Comparison of ENCODE assay signal across 9 cellular contexts in the genomic region with DNA sequence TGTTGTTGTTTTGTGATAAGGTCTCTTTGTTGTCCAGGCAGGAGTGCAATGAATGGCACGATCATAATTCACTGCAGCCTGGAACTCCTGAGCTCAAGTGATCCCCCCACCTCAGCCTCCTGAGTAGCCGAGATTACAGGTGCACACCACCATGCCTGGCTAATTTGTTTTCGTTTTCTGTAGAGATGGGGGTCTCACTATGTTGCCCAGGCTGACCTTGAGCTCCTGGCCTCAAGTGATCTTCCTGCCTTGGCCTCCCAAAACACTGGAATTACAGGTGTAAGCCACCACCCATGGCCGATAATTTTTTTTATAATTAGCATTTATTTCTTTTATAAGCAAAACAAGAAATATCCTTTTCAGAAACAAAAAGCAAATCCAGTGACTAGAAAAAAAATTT. TPM values are rescaled to one million over a fixed set of nuclear protein-coding genes. Genes with fewer than 3 reads are reported as not detected.
DNase-seq lines count a peak whose midpoint lies in the region; ATAC-seq and TF ChIP-seq lines count a peak whose summit lies in the region.
"Had no signal": no experiment of that assay in that cellular context is flagged by ENCODE, and none has a peak within 500 bp of the region (broad histone marks: within the 10 kb centered on the region; RNA-seq: fewer than 3 reads in every experiment).

No MANE protein-coding gene starts in this region.

- no peaks in the 10 kb centered on the region for H3K36me3 ChIP-seq in CD4-positive, CD25-positive, alpha-beta regulatory T cell (ENCODE audit: control insufficient read depth, insufficient read depth, low read length)
- H3K36me3 ChIP-seq: thyroid gland had no signal

- peak overlapping the region; percentile 91 for H3K4me3 ChIP-seq in CD4-positive, CD25-positive, alpha-beta regulatory T cell (ENCODE audit: low read depth, low read length)

- no peak for TF ChIP-seq CTCF in natural killer cell (IDR thresholded peaks at IDR 0.05)

- peaks cover 8 to 65% (median 25%) of the 10 kb centered on the region in 4 donors for H3K4me1 Mint-ChIP-seq in CD4-positive, CD25-positive, alpha-beta regulatory T cell
- H3K4me1 Mint-ChIP-seq in IgD-negative memory B cell (peaks cover 15 to 32% (median 30%) of the 10 kb centered on the region in 3 donors), natural killer cell (peaks cover 60 to 69% of the 10 kb centered on the region in 2 donors)
- peaks cover 36% of the 10 kb centered on the region for H3K4me1 Mint-ChIP-seq in activated naive CD8-positive, alpha-beta T cell treated with anti-CD3 and anti-CD28 coated beads, Interleukin-2, amount 10 ng/mL, durations not matched to agents 7 days and 5 days

- peaks cover 56% of the 10 kb centered on the region for H3K27me3 Mint-ChIP-seq in CD4-positive, CD25-positive, alpha-beta regulatory T cell
- H3K27me3 Mint-ChIP-seq in IgD-negative memory B cell (no peaks in the 10 kb centered on the region), natural killer cell (ENCODE audit: low read depth in 2 of 2) (no peaks in the 10 kb centered on the region)
- H3K27me3 Mint-ChIP-seq in activated naive CD8-positive, alpha-beta T cell treated with anti-CD3 and anti-CD28 coated beads, Interleukin-2, amount 10 ng/mL, durations not matched to agents 7 days and 5 days: no peaks in the 10 kb centered on the region

- peak overlapping the region; percentile 81 for H3K27ac ChIP-seq in CD4-positive, CD25-positive, alpha-beta regulatory T cell (ENCODE audit: insufficient read depth, low read length, poor library complexity, severe bottlenecking)

- no peaks in the 10 kb centered on the region for H3K9me3 Mint-ChIP-seq in CD4-positive, CD25-positive, alpha-beta regulatory T cell
- H3K9me3 Mint-ChIP-seq in IgD-negative memory B cell (no peaks in the 10 kb centered on the region), natural killer cell (no peaks in the 10 kb centered on the region)
- no peaks in the 10 kb centered on the region for H3K9me3 Mint-ChIP-seq in activated naive CD8-positive, alpha-beta T cell treated with anti-CD3 and anti-CD28 coated beads, Interleukin-2, amount 10 ng/mL, durations not matched to agents 7 days and 5 days

- H3K4me1 ChIP-seq in CD4-positive, CD25-positive, alpha-beta regulatory T cell (ENCODE audit: control insufficient read depth, insufficient read depth, low read length, poor library complexity, severe bottlenecking): peaks cover 55% of the 10 kb centered on the region

- no peaks in the 10 kb centered on the region for H3K9me3 ChIP-seq in CD4-positive, CD25-positive, alpha-beta regulatory T cell (ENCODE audit: control insufficient read depth in 2 of 2, low read length in 2 of 2)
- H3K9me3 ChIP-seq: thyroid gland had no signal

- no peak for ATAC-seq in CD4-positive, CD25-positive, alpha-beta regulatory T cell (ENCODE audit: low read depth in 2 of 2)
- no peak for ATAC-seq in activated naive CD8-positive, alpha-beta T cell treated with anti-CD3 and anti-CD28 coated beads, Interleukin-2, amount 10 ng/mL, durations not matched to agents 7 days and 5 days (ENCODE audit: low read depth)
- ATAC-seq in natural killer cell (no peak), GM19397 (IDR thresholded peaks at IDR 0.05; ENCODE audit: unreplicated experiment) (no peak), HG03159 (IDR thresholded peaks at IDR 0.05; ENCODE audit: unreplicated experiment) (no peak)

- peak overlapping the region; percentile 91 to 95 (median 95) for H3K27ac Mint-ChIP-seq in CD4-positive, CD25-positive, alpha-beta regulatory T cell
- H3K27ac Mint-ChIP-seq in IgD-negative memory B cell (peak overlapping the region; percentile 93 to 98 (median 98)), natural killer cell (peak overlapping the region; percentile 96 to 98)
- H3K27ac Mint-ChIP-seq in activated naive CD8-positive, alpha-beta T cell treated with anti-CD3 and anti-CD28 coated beads, Interleukin-2, amount 10 ng/mL, durations not matched to agents 7 days and 5 days: peak overlapping the region; percentile 97

- intact Hi-C loops in natural killer cell (cut with micrococcal nuclease): loop anchor here (1.0 to 5.0 kb wide), 8 partner anchors 16 to 219 kb away; a partner anchor contains a TSS

- H3K27me3 ChIP-seq in CD4-positive, CD25-positive, alpha-beta regulatory T cell (ENCODE audit: control insufficient read depth, insufficient read depth, low read length): no peaks in the 10 kb centered on the region
- H3K27me3 ChIP-seq: thyroid gland had no signal

- no peak for DNase-seq in CD4-positive, CD25-positive, alpha-beta regulatory T cell
- no peak for DNase-seq in activated naive CD8-positive, alpha-beta T cell treated with anti-CD3 and anti-CD28 coated beads, Interleukin-2, amount 10 ng/mL, durations not matched to agents 7 days and 5 days
- DNase-seq in natural killer cell (no peak), SW 1271 (lab: John Stamatoyannopoulos, UW) (no peak), kidney tubule cell (ENCODE audit: low spot score) (no peak)

- POLR2A ChIA-PET in activated naive CD8-positive, alpha-beta T cell treated with anti-CD3 and anti-CD28 coated beads, Interleukin-2, amount 10 ng/mL, durations not matched to agents 7 days and 5 days (lab: Charles Lee): interaction anchor here (0.9 to 8.7 kb wide), 16 partner anchors 8 to 149 kb away, joined by 3 to 252 read pairs (median 6); a partner anchor contains a TSS

- H3K36me3 Mint-ChIP-seq in CD4-positive, CD25-positive, alpha-beta regulatory T cell: no peaks in the 10 kb centered on the region
- H3K36me3 Mint-ChIP-seq in IgD-negative memory B cell (no peaks in the 10 kb centered on the region), natural killer cell (peaks cover 23% of the 10 kb centered on the region)
- H3K36me3 Mint-ChIP-seq in activated naive CD8-positive, alpha-beta T cell treated with anti-CD3 and anti-CD28 coated beads, Interleukin-2, amount 10 ng/mL, durations not matched to agents 7 days and 5 days: peaks cover 55% of the 10 kb centered on the region

- H3K4me3 Mint-ChIP-seq in CD4-positive, CD25-positive, alpha-beta regulatory T cell: peak overlapping the region; percentile 93 to 98 (median 94)
- H3K4me3 Mint-ChIP-seq in IgD-negative memory B cell (peak overlapping the region; percentile 94 to 98 (median 96)), natural killer cell (peak overlapping the region; percentile 90)
- peak overlapping the region; percentile 97 for H3K4me3 Mint-ChIP-seq in activated naive CD8-positive, alpha-beta T cell treated with anti-CD3 and anti-CD28 coated beads, Interleukin-2, amount 10 ng/mL, durations not matched to agents 7 days and 5 days

RNA-seq across cellular contexts. Expression of a gene that starts 3.6 kb away (rescaled TPM):
- 70.0 TPM for total RNA-seq in CD4-positive, CD25-positive, alpha-beta regulatory T cell
- polyA plus RNA-seq in CD4-positive, CD25-positive, alpha-beta regulatory T cell: 100 to 1,000 TPM; 128 to 236 (median 189) TPM
- 884 TPM for polyA plus RNA-seq in IgD-negative memory B cell
- total RNA-seq in activated naive CD8-positive, alpha-beta T cell treated with anti-CD3 and anti-CD28 coated beads, Interleukin-2, amount 10 ng/mL, durations not matched to agents 7 days and 5 days: 100 to 1,000 TPM; 305 to 314 TPM
- total RNA-seq in natural killer cell: 100 to 1,000 TPM; 684 to 889 (median 821) TPM
